Comparison of ENCODE assay signal across 24 cellular contexts in genomic region chr13:28046981-28047380, GRCh38. TPM values are rescaled to one million over a fixed set of nuclear protein-coding genes. Genes with fewer than 3 reads are reported as not detected.
DNase-seq lines count a peak whose midpoint lies in the region; ATAC-seq and TF ChIP-seq lines count a peak whose summit lies in the region.
"Had no signal": no experiment of that assay in that cellular context is flagged by ENCODE, and none has a peak within 500 bp of the region (broad histone marks: within the 10 kb centered on the region; RNA-seq: fewer than 3 reads in every experiment).

No MANE protein-coding gene starts in this region.

- BruUV-seq in mammary epithelial cell (replicated peaks; lab: Mats Ljungman, UMichigan) = no TSS peak

- no peak for TF ChIP-seq CTCF in mammary epithelial cell (conservative IDR thresholded peaks at IDR 0.05 in 1 of 2, IDR thresholded peaks at IDR 0.05 in 1 of 2; ENCODE audit: extremely low read depth in 1 of 2, insufficient read depth in 1 of 2, low read depth in 1 of 2, low read length in 2 of 2)
- no peak for TF ChIP-seq CTCF in ascending aorta (IDR thresholded peaks at IDR 0.05)

- peak overlapping the region in 1 of 4 donors; percentile 88 for H3K4me3 Mint-ChIP-seq in IgD-negative memory B cell
- H3K4me3 Mint-ChIP-seq: activated CD4-positive, alpha-beta memory T cell treated with anti-CD3 and anti-CD28 coated beads for 36 hours; activated naive CD4-positive, alpha-beta T cell treated with anti-CD3 and anti-CD28 coated beads, Interleukin-2, amount 50 U/mL, for 24 hours; dendritic cell treated with granulocyte-macrophage colony-stimulating factor and Interleukin-4, amounts not matched to agents 40 ng/mL and 50 ng/mL, for 4 days; naive thymus-derived CD4-positive, alpha-beta T cell had no signal

- H3K27ac ChIP-seq in mammary epithelial cell (ENCODE audit: insufficient read depth, low read depth, low read length) (no peak overlapping the region), ascending aorta (no peak overlapping the region)
- H3K27ac ChIP-seq: BLaER1, sigmoid colon, upper lobe of right lung, VCaP had no signal

- H3K4me3 ChIP-seq in mammary epithelial cell (replicated peaks in 1 of 3; ENCODE audit: insufficient read depth in 1 of 3, low read depth in 2 of 3, low read length in 3 of 3) (no peak overlapping the region), ascending aorta (no peak overlapping the region)
- H3K4me3 ChIP-seq: BLaER1, pancreas, sigmoid colon, upper lobe of right lung had no signal

- H3K9ac ChIP-seq in mammary epithelial cell (ENCODE audit: insufficient read depth, low read length) = no peak overlapping the region
- H3K9ac ChIP-seq: BLaER1 had no signal

- H3K4me1 ChIP-seq in mammary epithelial cell (ENCODE audit: insufficient read depth, low read length) (no peaks in the 10 kb centered on the region), ascending aorta (no peaks in the 10 kb centered on the region)
- H3K4me1 ChIP-seq: sigmoid colon had no signal

- H3K27me3 ChIP-seq in mammary epithelial cell (ENCODE audit: insufficient read depth, low read length) (no peaks in the 10 kb centered on the region), ascending aorta (no peaks in the 10 kb centered on the region)
- H3K27me3 ChIP-seq: BLaER1, pancreas, upper lobe of right lung had no signal

- in situ Hi-C loops in mammary epithelial cell (cut with MboI; ENCODE audit: low sequenced_read_pairs in 2 of 2) = no loop called here

- H3K27me3 Mint-ChIP-seq in IgD-negative memory B cell = no peaks in the 10 kb centered on the region
- H3K27me3 Mint-ChIP-seq: dendritic cell treated with granulocyte-macrophage colony-stimulating factor and Interleukin-4, amounts not matched to agents 40 ng/mL and 50 ng/mL, for 4 days had no signal

- H4K20me1 ChIP-seq in mammary epithelial cell (ENCODE audit: insufficient read depth, low read length) = no peaks in the 10 kb centered on the region
- H4K20me1 ChIP-seq: BLaER1 had no signal

- H3K36me3 ChIP-seq in mammary epithelial cell (ENCODE audit: insufficient read depth, low read length) (no peaks in the 10 kb centered on the region), ascending aorta (no peaks in the 10 kb centered on the region)
- H3K36me3 ChIP-seq: BLaER1, pancreas, sigmoid colon, upper lobe of right lung had no signal

- DNase-seq in AG20443 (ENCODE audit: low spot score) (peak; percentile 29), cerebellar cortex (ENCODE audit: low spot score) (peak; percentile 80), renal cortical epithelial cell (ENCODE audit: low read depth) (peak; percentile 16), mammary epithelial cell (no peak), ascending aorta (ENCODE audit: low spot score in 2 of 2) (no peak)
- DNase-seq: activated CD4-positive, alpha-beta memory T cell treated with anti-CD3 and anti-CD28 coated beads for 36 hours; Calu3; naive thymus-derived CD4-positive, alpha-beta T cell; NCI-H187; NCI-H345; NK-92 treated with Interleukin-12 subunit alpha and Interleukin-12 subunit beta, amount 100 ng/mL, for 24 hours; pancreas; sigmoid colon; upper lobe of right lung had no signal

- peaks cover 46 to 55% (median 52%) of the 10 kb centered on the region in 3 donors for H3K4me1 Mint-ChIP-seq in IgD-negative memory B cell

- WGBS in mammary epithelial cell (ENCODE audit: low coverage, missing lambda C conversion rate) = 50% methylated on average over 4 of the region's 4 CpGs

- intact Hi-C loops in mammary epithelial cell (cut with micrococcal nuclease) = no loop called here
- intact Hi-C loops in ascending aorta (cut with DNase I) = no loop called here

- dilution Hi-C loops in mammary epithelial cell (cut with HindIII; ENCODE audit: low sequenced_read_pairs) = no loop called here

- H2AFZ ChIP-seq in mammary epithelial cell (ENCODE audit: low read depth, low read length) = no peak overlapping the region

- CTCF ChIA-PET in mammary epithelial cell (lab: Charles Lee; ENCODE audit: low non-redundant PET) = no interaction called here

- H3K9me3 ChIP-seq in mammary epithelial cell (replicated peaks; ENCODE audit: insufficient read depth, low read length) (no peaks in the 10 kb centered on the region), ascending aorta (no peaks in the 10 kb centered on the region)
- H3K9me3 ChIP-seq: pancreas, sigmoid colon, upper lobe of right lung had no signal

- no peaks in the 10 kb centered on the region for H3K36me3 Mint-ChIP-seq in IgD-negative memory B cell
- H3K36me3 Mint-ChIP-seq: activated CD4-positive, alpha-beta memory T cell treated with anti-CD3 and anti-CD28 coated beads for 36 hours; activated naive CD4-positive, alpha-beta T cell treated with anti-CD3 and anti-CD28 coated beads, Interleukin-2, amount 50 U/mL, for 24 hours had no signal

- no peak for ATAC-seq in HG03045 (IDR thresholded peaks at IDR 0.05; ENCODE audit: unreplicated experiment)
- ATAC-seq in GM19455 (IDR thresholded peaks at IDR 0.05; ENCODE audit: unreplicated experiment) = no peak

- H3K79me2 ChIP-seq in mammary epithelial cell (ENCODE audit: insufficient read depth, low read length) = no peaks in the 10 kb centered on the region

- H3K27ac Mint-ChIP-seq in IgD-negative memory B cell = peak overlapping the region in 2 of 3 donors; percentile 90 to 96
- H3K27ac Mint-ChIP-seq: activated CD4-positive, alpha-beta memory T cell treated with anti-CD3 and anti-CD28 coated beads for 36 hours; activated naive CD4-positive, alpha-beta T cell treated with anti-CD3 and anti-CD28 coated beads, Interleukin-2, amount 50 U/mL, for 24 hours; dendritic cell treated with granulocyte-macrophage colony-stimulating factor and Interleukin-4, amounts not matched to agents 40 ng/mL and 50 ng/mL, for 4 days had no signal

- H3K9me3 Mint-ChIP-seq in IgD-negative memory B cell = no peaks in the 10 kb centered on the region
- H3K9me3 Mint-ChIP-seq: activated CD4-positive, alpha-beta memory T cell treated with anti-CD3 and anti-CD28 coated beads for 36 hours; activated naive CD4-positive, alpha-beta T cell treated with anti-CD3 and anti-CD28 coated beads, Interleukin-2, amount 50 U/mL, for 24 hours; dendritic cell treated with granulocyte-macrophage colony-stimulating factor and Interleukin-4, amounts not matched to agents 40 ng/mL and 50 ng/mL, for 4 days had no signal

- H3K4me2 ChIP-seq in mammary epithelial cell (ENCODE audit: insufficient read depth, low read depth, low read length) = no peak overlapping the region
- H3K4me2 ChIP-seq: BLaER1 had no signal

RNA-seq across cellular contexts. Expression of gene FLT3, which starts 53.4 kb away (rescaled TPM):
- polyA plus RNA-seq in IgD-negative memory B cell (0.80 TPM), mammary epithelial cell (not detected)
- total RNA-seq in renal cortical epithelial cell (under 0.01 and 0.17 TPM in 2 replicates), mammary epithelial cell (not detected), ascending aorta (not detected)
- not detected for polyA minus RNA-seq in mammary epithelial cell
- total RNA-seq: activated CD4-positive, alpha-beta memory T cell treated with anti-CD3 and anti-CD28 coated beads for 36 hours; Calu3; endothelial cell of umbilical vein; T-helper 1 cell treated with Interleukin-12 subunit alpha and Interleukin-12 subunit beta and Interleukin-4 antibody, amounts not matched to agents 30 ng/mL and 1 ng/mL, for 36 hours had no signal
- polyA plus RNA-seq: naive thymus-derived CD4-positive, alpha-beta T cell had no signal

RNA-seq across cellular contexts. Expression of gene URAD, which starts 58.5 kb away (rescaled TPM):
- polyA plus RNA-seq in IgD-negative memory B cell (not detected), mammary epithelial cell (not detected)
- total RNA-seq in renal cortical epithelial cell (not detected in 2 replicates), mammary epithelial cell (not detected), ascending aorta (not detected)
- not detected for polyA minus RNA-seq in mammary epithelial cell
- total RNA-seq: activated CD4-positive, alpha-beta memory T cell treated with anti-CD3 and anti-CD28 coated beads for 36 hours; Calu3; endothelial cell of umbilical vein; liver; naive thymus-derived CD4-positive, alpha-beta T cell; pancreas; sigmoid colon; T-helper 1 cell treated with Interleukin-12 subunit alpha and Interleukin-12 subunit beta and Interleukin-4 antibody, amounts not matched to agents 30 ng/mL and 1 ng/mL, for 36 hours; upper lobe of right lung had no signal
- polyA plus RNA-seq: endothelial cell of umbilical vein; liver; naive thymus-derived CD4-positive, alpha-beta T cell had no signal

Comparison
In these comparisons a context has a peak if more than half of its experiments do, and no peak if none do; other contexts are left out.
1. DNase-seq: peak in AG20443 (single experiment), cerebellar cortex (single experiment) and renal cortical epithelial cell (single experiment); none in mammary epithelial cell (single experiment) and ascending aorta (0 of 2).